ENCODE assay signal across 13 cellular contexts in the genomic region with DNA sequence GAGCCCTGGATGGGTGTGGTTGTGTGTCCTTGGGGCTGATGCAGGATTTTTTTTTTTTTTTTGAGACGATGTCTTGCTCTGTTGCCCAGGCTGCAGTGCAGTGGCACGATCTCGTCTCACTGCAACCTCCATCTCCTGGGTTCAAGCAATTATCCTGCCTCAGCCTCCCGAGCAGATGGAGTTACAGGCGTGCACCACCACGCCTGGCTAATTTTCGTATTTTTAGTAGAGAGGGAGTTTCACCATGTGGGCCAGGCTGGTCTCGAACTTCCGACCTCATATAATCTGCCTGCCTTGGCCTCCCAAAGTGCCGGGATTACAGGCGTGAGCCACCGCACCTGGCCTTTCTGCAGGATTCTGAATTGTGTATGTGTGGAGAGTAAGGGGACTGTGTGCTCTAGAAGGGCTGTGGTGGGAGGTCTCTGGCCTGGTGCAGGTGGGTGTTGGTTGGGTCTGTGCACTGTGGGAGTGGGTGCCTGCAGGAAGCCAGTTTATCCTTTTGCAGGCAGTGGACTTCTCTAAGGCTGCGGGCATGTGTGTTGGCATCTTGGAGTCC. TPM values are rescaled to one million over a fixed set of nuclear protein-coding genes. Genes with fewer than 3 reads are reported as not detected.
DNase-seq lines count a peak whose midpoint lies in the region; ATAC-seq and TF ChIP-seq lines count a peak whose summit lies in the region.
"Had no signal": no experiment of that assay in that cellular context is flagged by ENCODE, and none has a peak within 500 bp of the region (broad histone marks: within the 10 kb centered on the region; RNA-seq: fewer than 3 reads in every experiment).

No MANE protein-coding gene starts in this region.

- no peaks in the 10 kb centered on the region for H3K9me3 Mint-ChIP-seq in endothelial cell (ENCODE audit: unreplicated experiment)
- H3K9me3 Mint-ChIP-seq: activated T-cell treated with anti-CD3 and anti-CD28 coated beads, Interleukin-2, amount 50 U/mL, for 4 hours; naive B cell had no signal

- H3K27me3 ChIP-seq in left ventricle myocardium inferior (ENCODE audit: low read depth): no peaks in the 10 kb centered on the region
- no peaks in the 10 kb centered on the region for H3K27me3 ChIP-seq in mucosa of stomach (ENCODE audit: control insufficient read depth, insufficient read depth, low read length)
- H3K27me3 ChIP-seq in vagina: no peaks in the 10 kb centered on the region

- TF ChIP-seq POLR2A in vagina (IDR thresholded peaks at IDR 0.05): no peak

- ATAC-seq in Right ventricle myocardium superior (ENCODE audit: poor library complexity): no peak
- ATAC-seq: sciatic nerve had no signal

- H3K4me1 ChIP-seq in left ventricle myocardium inferior (peaks cover 43% of the 10 kb centered on the region), mucosa of stomach (ENCODE audit: control insufficient read depth, insufficient read depth, low read length) (peaks cover 55% of the 10 kb centered on the region), vagina (peaks cover 36% of the 10 kb centered on the region)

- H3K36me3 ChIP-seq in left ventricle myocardium inferior (no peaks in the 10 kb centered on the region), mucosa of stomach (ENCODE audit: control insufficient read depth, insufficient read depth, low read length) (no peaks in the 10 kb centered on the region), vagina (no peaks in the 10 kb centered on the region)

- H3K9me3 ChIP-seq in left ventricle myocardium inferior (replicated peaks) (no peaks in the 10 kb centered on the region), mucosa of stomach (ENCODE audit: control insufficient read depth, low read length) (no peaks in the 10 kb centered on the region), vagina (no peaks in the 10 kb centered on the region)

- peaks cover 20% of the 10 kb centered on the region for H3K4me1 Mint-ChIP-seq in endothelial cell (ENCODE audit: unreplicated experiment)
- H3K4me1 Mint-ChIP-seq: activated CD4-positive, alpha-beta T cell treated with anti-CD3 and anti-CD28 coated beads for 36 hours; naive B cell had no signal

- DNase-seq in left ventricle myocardium inferior (no peak), Right ventricle myocardium superior (no peak), endothelial cell (ENCODE audit: low spot score) (no peak), vagina (ENCODE audit: extremely low spot score in 2 of 2) (no peak), activated gamma-delta T cell treated with Interleukin-2 at 50 U/mL for 16 hours (no peak), GDM1 (lab: John Stamatoyannopoulos, UW) (no peak), T-helper 1 cell (no peak)
- DNase-seq: activated T-cell treated with anti-CD3 and anti-CD28 coated beads, Interleukin-2, amount 50 U/mL, for 4 hours; naive B cell had no signal

- H3K27ac Mint-ChIP-seq in endothelial cell (ENCODE audit: unreplicated experiment): peak overlapping the region; percentile 85
- H3K27ac Mint-ChIP-seq: naive B cell had no signal

- H3K9ac ChIP-seq in mucosa of stomach (ENCODE audit: low read length): peak overlapping the region; percentile 42

- H3K27me3 Mint-ChIP-seq in endothelial cell (ENCODE audit: unreplicated experiment): peaks cover 14% of the 10 kb centered on the region

- peak overlapping the region; percentile 89 for H3K27ac ChIP-seq in left ventricle myocardium inferior (replicated peaks)
- H3K27ac ChIP-seq in vagina: peak overlapping the region; percentile 56

- no peaks in the 10 kb centered on the region for H3K36me3 Mint-ChIP-seq in endothelial cell (ENCODE audit: low read depth, unreplicated experiment)
- H3K36me3 Mint-ChIP-seq: naive B cell had no signal

- H3K4me3 Mint-ChIP-seq in endothelial cell (ENCODE audit: unreplicated experiment): peak overlapping the region; percentile 3
- H3K4me3 Mint-ChIP-seq: activated CD4-positive, alpha-beta T cell treated with anti-CD3 and anti-CD28 coated beads for 36 hours; activated T-cell treated with anti-CD3 and anti-CD28 coated beads, Interleukin-2, amount 50 U/mL, for 4 hours; naive B cell had no signal

- TF ChIP-seq CTCF in left ventricle myocardium inferior (IDR thresholded peaks at IDR 0.05; ENCODE audit: borderline replicate concordance): no peak
- TF ChIP-seq CTCF in endothelial cell (IDR thresholded peaks at IDR 0.05; ENCODE audit: unreplicated experiment): no peak
- TF ChIP-seq CTCF in vagina (IDR thresholded peaks at IDR 0.05): no peak

- intact Hi-C loops in left ventricle myocardium inferior (cut with micrococcal nuclease) (no loop called here), Right ventricle myocardium superior (cut with DNase I) (no loop called here), vagina (cut with DNase I) (no loop called here)

- no peak overlapping the region for H3K4me3 ChIP-seq in left ventricle myocardium inferior
- H3K4me3 ChIP-seq in mucosa of stomach (ENCODE audit: low read length): peak overlapping the region; percentile 3
- no peak overlapping the region for H3K4me3 ChIP-seq in vagina
- H3K4me3 ChIP-seq: coronary artery had no signal

RNA-seq across cellular contexts. Expression of gene ID1, which starts 11.0 kb away (rescaled TPM):
- total RNA-seq in left ventricle myocardium inferior: 91.5 TPM
- 89.5 TPM for total RNA-seq in Right ventricle myocardium superior
- total RNA-seq in endothelial cell (ENCODE audit: unreplicated experiment): 85.2 TPM
- 1,190 TPM for total RNA-seq in vagina

RNA-seq across cellular contexts. Expression of gene COX4I2, which starts 43.6 kb away (rescaled TPM):
- total RNA-seq in left ventricle myocardium inferior (7.6 TPM), Right ventricle myocardium superior (9.3 TPM), endothelial cell (ENCODE audit: unreplicated experiment) (not detected), vagina (2.5 TPM)
- total RNA-seq: activated CD4-positive, alpha-beta T cell treated with anti-CD3 and anti-CD28 coated beads for 36 hours; activated T-cell treated with anti-CD3 and anti-CD28 coated beads, Interleukin-2, amount 50 U/mL, for 4 hours had no signal

Comparison
In these comparisons a context has a peak if more than half of its experiments do, and no peak if none do; other contexts are left out.
1. RNA of gene ID1, which starts 11.0 kb away (total RNA-seq): 1,190 TPM in vagina (single experiment); 91.5 TPM in left ventricle myocardium inferior (single experiment), 89.5 TPM in Right ventricle myocardium superior (single experiment) and 85.2 TPM in endothelial cell (single experiment); every median in the first group is over 10 times any median in the second.